ENCODE assay signal across 1 cellular context in genomic region chr17:60301644-60302043, GRCh38.
TF ChIP-seq lines count a peak whose summit lies in the region.

No MANE protein-coding gene starts in this region.

TF ChIP-seq in WTC11, 78 proteins besides CTCF, POLR2A, EP300 and RAD21 (continued from another document):
- TF ChIP-seq GTF2I (CRISPR knock-in tag; conservative IDR thresholded peaks at IDR 0.05) (no peak), CREM (CRISPR knock-in tag; IDR thresholded peaks at IDR 0.05) (no peak), MXD4 (CRISPR knock-in tag; IDR thresholded peaks at IDR 0.05; ENCODE audit: borderline replicate concordance) (no peak), RORB (CRISPR knock-in tag; IDR thresholded peaks at IDR 0.05) (no peak), NR3C1 (CRISPR knock-in tag; conservative IDR thresholded peaks at IDR 0.05; ENCODE audit: low read depth) (no peak), E2F5 (CRISPR knock-in tag; IDR thresholded peaks at IDR 0.05) (no peak), ATF2 (CRISPR knock-in tag; IDR thresholded peaks at IDR 0.05; ENCODE audit: borderline replicate concordance, low read depth) (no peak), HMGXB4 (CRISPR knock-in tag; IDR thresholded peaks at IDR 0.05) (no peak), GABPB1 (CRISPR knock-in tag; IDR thresholded peaks at IDR 0.05) (no peak), ZNF232 (CRISPR knock-in tag; IDR thresholded peaks at IDR 0.05) (no peak)
